Comparison of ENCODE assay signal across 11 cellular contexts in genomic region chr21:41833138-41834115, GRCh38. TPM values are rescaled to one million over a fixed set of nuclear protein-coding genes. Genes with fewer than 3 reads are reported as not detected.
DNase-seq lines count a peak whose midpoint lies in the region; ATAC-seq and TF ChIP-seq lines count a peak whose summit lies in the region.
"Had no signal": no experiment of that assay in that cellular context is flagged by ENCODE, and none has a peak within 500 bp of the region (broad histone marks: within the 10 kb centered on the region; RNA-seq: fewer than 3 reads in every experiment).

No MANE protein-coding gene starts in this region.

- DNase-seq in transverse colon: peak; percentile 59
- no peak for DNase-seq in BE2C
- DNase-seq in activated CD8-positive, alpha-beta T cell treated with anti-CD3 and anti-CD28 coated beads, Interleukin-2, amount 10 ng/mL, durations not matched to agents 7 days and 5 days: no peak
- no peak for DNase-seq in sigmoid colon
- DNase-seq: activated CD8-positive, alpha-beta T cell treated with anti-CD3 and anti-CD28 coated beads for 36 hours; NCI-H1694 treated with DMSO at 0.1 percent for 48 hours; SIG-M5 had no signal

- H3K36me3 ChIP-seq in transverse colon (peaks cover 0 to 3% (median 0%) of the 10 kb centered on the region in 4 donors), BE2C (peaks cover 15% of the 10 kb centered on the region), sigmoid colon (peaks cover 3 to 45% (median 24%) of the 10 kb centered on the region in 4 donors)

- POLR2A ChIA-PET in activated CD8-positive, alpha-beta T cell treated with anti-CD3 and anti-CD28 coated beads, Interleukin-2, amount 10 ng/mL, durations not matched to agents 7 days and 5 days (lab: Charles Lee): no interaction called here

- H3K4me1 Mint-ChIP-seq in activated CD8-positive, alpha-beta T cell treated with anti-CD3 and anti-CD28 coated beads, Interleukin-2, amount 10 ng/mL, durations not matched to agents 7 days and 5 days (ENCODE audit: low read depth): peaks cover 2% of the 10 kb centered on the region

- TF ChIP-seq EP300 in transverse colon (IDR thresholded peaks at IDR 0.05; ENCODE audit: low read depth) (no peak), sigmoid colon (IDR thresholded peaks at IDR 0.05) (no peak)

- no peak overlapping the region for H3K27ac Mint-ChIP-seq in activated CD8-positive, alpha-beta T cell treated with anti-CD3 and anti-CD28 coated beads, Interleukin-2, amount 10 ng/mL, durations not matched to agents 7 days and 5 days
- H3K27ac Mint-ChIP-seq: activated CD8-positive, alpha-beta T cell treated with anti-CD3 and anti-CD28 coated beads for 36 hours had no signal

- CTCF ChIA-PET in activated CD8-positive, alpha-beta T cell treated with anti-CD3 and anti-CD28 coated beads, Interleukin-2, amount 10 ng/mL, durations not matched to agents 7 days and 5 days (lab: Charles Lee): interaction anchor here (0.8 kb wide), 1 partner anchor 275 kb away, joined by 3 read pairs; no protein-coding TSS in a partner anchor

- ATAC-seq in GM18909 (IDR thresholded peaks at IDR 0.05; ENCODE audit: poor library complexity, unreplicated experiment): peak; percentile 70
- peak; percentile 67 for ATAC-seq in GM21619 (IDR thresholded peaks at IDR 0.05; ENCODE audit: unreplicated experiment)
- peak; percentile 78 for ATAC-seq in HG03354 (IDR thresholded peaks at IDR 0.05; ENCODE audit: poor library complexity, severe bottlenecking, unreplicated experiment)
- ATAC-seq in activated CD8-positive, alpha-beta T cell treated with anti-CD3 and anti-CD28 coated beads, Interleukin-2, amount 10 ng/mL, durations not matched to agents 7 days and 5 days: no peak
- ATAC-seq: activated CD8-positive, alpha-beta T cell treated with anti-CD3 and anti-CD28 coated beads for 36 hours; left lobe of liver had no signal

- 88 to 96% methylated on average over 3 to 19 of the region's 19 CpGs for WGBS in transverse colon (ENCODE audit: low coverage in 1 of 2), 2 donors
- WGBS in sigmoid colon, 2 donors: 89 to 95% methylated on average over 19 of the region's 19 CpGs

- intact Hi-C loops in transverse colon (cut with DNase I; ENCODE audit: low total_unique reads): no loop called here
- intact Hi-C loops in sigmoid colon (cut with DNase I): no loop called here

- no peak for TF ChIP-seq POLR2A in transverse colon (IDR thresholded peaks at IDR 0.05)
- TF ChIP-seq POLR2A in sigmoid colon (IDR thresholded peaks at IDR 0.05): no peak

- H3K27me3 Mint-ChIP-seq in activated CD8-positive, alpha-beta T cell treated with anti-CD3 and anti-CD28 coated beads, Interleukin-2, amount 10 ng/mL, durations not matched to agents 7 days and 5 days (ENCODE audit: low read depth): no peaks in the 10 kb centered on the region
- H3K27me3 Mint-ChIP-seq: activated CD8-positive, alpha-beta T cell treated with anti-CD3 and anti-CD28 coated beads for 36 hours had no signal

- H3K27me3 ChIP-seq in transverse colon: no peaks in the 10 kb centered on the region
- H3K27me3 ChIP-seq in BE2C: no peaks in the 10 kb centered on the region
- H3K27me3 ChIP-seq in sigmoid colon: no peaks in the 10 kb centered on the region

- in situ Hi-C loops in transverse colon (cut with MboI; ENCODE audit: low pct_ligation_motif_present in 1 of 4, low pct_unique_long_range_greater_than_20kb in 1 of 4, low sequenced_read_pairs in 3 of 4): no loop called here

- H3K9me3 ChIP-seq in transverse colon (no peaks in the 10 kb centered on the region), BE2C (no peaks in the 10 kb centered on the region), sigmoid colon (no peaks in the 10 kb centered on the region)

- no peaks in the 10 kb centered on the region for H3K9me3 Mint-ChIP-seq in activated CD8-positive, alpha-beta T cell treated with anti-CD3 and anti-CD28 coated beads, Interleukin-2, amount 10 ng/mL, durations not matched to agents 7 days and 5 days (ENCODE audit: insufficient read depth)
- H3K9me3 Mint-ChIP-seq: activated CD8-positive, alpha-beta T cell treated with anti-CD3 and anti-CD28 coated beads for 36 hours had no signal

- H3K4me3 ChIP-seq in transverse colon (no peak overlapping the region), BE2C (ENCODE audit: low read depth, low read length) (no peak overlapping the region), sigmoid colon (no peak overlapping the region)

- no peak for TF ChIP-seq CTCF in transverse colon (IDR thresholded peaks at IDR 0.05)
- no peak for TF ChIP-seq CTCF in BE2C (IDR thresholded peaks at IDR 0.05; ENCODE audit: low read depth, low read length)
- no peak for TF ChIP-seq CTCF in sigmoid colon (IDR thresholded peaks at IDR 0.05)

- no peak overlapping the region for H3K4me3 Mint-ChIP-seq in activated CD8-positive, alpha-beta T cell treated with anti-CD3 and anti-CD28 coated beads, Interleukin-2, amount 10 ng/mL, durations not matched to agents 7 days and 5 days
- H3K4me3 Mint-ChIP-seq: activated CD8-positive, alpha-beta T cell treated with anti-CD3 and anti-CD28 coated beads for 36 hours had no signal

- H3K27ac ChIP-seq in transverse colon: peak overlapping the region in 2 of 4 donors; percentile 41 to 70
- no peak overlapping the region for H3K27ac ChIP-seq in sigmoid colon

- peaks cover 16% of the 10 kb centered on the region for H3K36me3 Mint-ChIP-seq in activated CD8-positive, alpha-beta T cell treated with anti-CD3 and anti-CD28 coated beads, Interleukin-2, amount 10 ng/mL, durations not matched to agents 7 days and 5 days (ENCODE audit: low read depth)

- H3K4me1 ChIP-seq in transverse colon (no peaks in the 10 kb centered on the region), BE2C (no peaks in the 10 kb centered on the region), sigmoid colon (no peaks in the 10 kb centered on the region)

RNA-seq across cellular contexts. Expression of gene PRDM15, which starts 45.7 kb away (rescaled TPM):
- total RNA-seq in transverse colon (10 to 100 TPM in 2 of 4 donors, 1 to 10 TPM in 2; 6.4 to 88.4 (median 21.1) TPM), sigmoid colon (1 to 10 TPM; 3.5 to 6.9 (median 5.2) TPM)
- polyA plus RNA-seq in BE2C (2012; ENCODE audit: insufficient read depth, insufficient read length, low read depth): 11.9 TPM
- total RNA-seq in activated CD8-positive, alpha-beta T cell treated with anti-CD3 and anti-CD28 coated beads, Interleukin-2, amount 10 ng/mL, durations not matched to agents 7 days and 5 days: 1 to 10 TPM; 8.5 to 9.6 TPM
- polyA plus RNA-seq in sigmoid colon: 1 to 10 TPM; 1.2 to 5.7 (median 3.0) TPM
